In the genomic region with DNA sequence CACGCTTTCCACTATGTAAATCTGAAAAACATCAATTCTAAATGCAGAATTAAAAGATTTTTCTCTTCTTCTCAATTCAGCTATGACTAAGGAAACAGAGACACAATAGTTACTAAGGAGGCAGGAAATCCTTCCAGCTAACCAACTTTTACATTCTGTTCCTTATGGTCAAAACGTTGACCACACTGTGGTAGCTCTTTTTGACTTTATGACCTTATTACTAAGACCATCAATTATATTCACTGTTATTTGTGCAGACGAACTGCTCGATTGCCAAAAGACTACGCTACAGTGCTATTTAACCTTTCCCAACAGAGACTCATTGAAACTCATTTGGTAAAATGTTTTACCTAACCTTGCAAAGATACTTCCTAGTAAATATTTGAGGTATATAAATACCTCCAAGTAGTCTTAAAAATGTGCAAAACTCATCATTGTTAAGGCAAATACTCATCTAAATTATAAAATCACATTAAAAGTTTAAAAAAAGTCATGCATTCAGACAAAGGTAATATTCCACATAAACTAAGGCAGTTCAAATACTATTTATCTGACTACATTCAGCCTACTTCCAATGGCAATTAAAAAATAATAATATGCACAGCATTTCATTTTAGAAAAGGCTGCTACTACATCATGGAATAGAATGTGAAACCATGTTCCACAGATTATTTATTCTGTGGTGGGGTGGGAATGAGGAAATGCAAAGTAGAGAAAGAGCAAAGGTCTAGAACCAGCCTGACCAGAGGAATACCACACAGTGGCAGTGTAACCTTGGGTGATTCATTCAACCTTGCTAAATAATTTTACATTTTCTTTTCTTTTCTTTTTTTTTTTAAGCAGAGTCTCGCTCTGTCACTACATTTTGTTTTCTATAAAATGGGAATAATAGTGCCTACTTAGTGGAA, we compare ENCODE assay signal across 1 cellular context.
A peak's percentile ranks its signal among the peaks of the same experiment; 100 is the strongest.
TF ChIP-seq lines count a peak whose summit lies in the region.

No MANE protein-coding gene starts in this region.

TF ChIP-seq in GM12878, 131 proteins besides CTCF, POLR2A, EP300 and RAD21 (continued from another document):
- TF ChIP-seq, protein P1, sequence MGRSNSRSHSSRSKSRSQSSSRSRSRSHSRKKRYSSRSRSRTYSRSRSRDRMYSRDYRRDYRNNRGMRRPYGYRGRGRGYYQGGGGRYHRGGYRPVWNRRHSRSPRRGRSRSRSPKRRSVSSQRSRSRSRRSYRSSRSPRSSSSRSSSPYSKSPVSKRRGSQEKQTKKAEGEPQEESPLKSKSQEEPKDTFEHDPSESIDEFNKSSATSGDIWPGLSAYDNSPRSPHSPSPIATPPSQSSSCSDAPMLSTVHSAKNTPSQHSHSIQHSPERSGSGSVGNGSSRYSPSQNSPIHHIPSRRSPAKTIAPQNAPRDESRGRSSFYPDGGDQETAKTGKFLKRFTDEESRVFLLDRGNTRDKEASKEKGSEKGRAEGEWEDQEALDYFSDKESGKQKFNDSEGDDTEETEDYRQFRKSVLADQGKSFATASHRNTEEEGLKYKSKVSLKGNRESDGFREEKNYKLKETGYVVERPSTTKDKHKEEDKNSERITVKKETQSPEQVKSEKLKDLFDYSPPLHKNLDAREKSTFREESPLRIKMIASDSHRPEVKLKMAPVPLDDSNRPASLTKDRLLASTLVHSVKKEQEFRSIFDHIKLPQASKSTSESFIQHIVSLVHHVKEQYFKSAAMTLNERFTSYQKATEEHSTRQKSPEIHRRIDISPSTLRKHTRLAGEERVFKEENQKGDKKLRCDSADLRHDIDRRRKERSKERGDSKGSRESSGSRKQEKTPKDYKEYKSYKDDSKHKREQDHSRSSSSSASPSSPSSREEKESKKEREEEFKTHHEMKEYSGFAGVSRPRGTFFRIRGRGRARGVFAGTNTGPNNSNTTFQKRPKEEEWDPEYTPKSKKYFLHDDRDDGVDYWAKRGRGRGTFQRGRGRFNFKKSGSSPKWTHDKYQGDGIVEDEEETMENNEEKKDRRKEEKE (IDR thresholded peaks at IDR 0.05) = no peak
- TF ChIP-seq, protein P2, sequence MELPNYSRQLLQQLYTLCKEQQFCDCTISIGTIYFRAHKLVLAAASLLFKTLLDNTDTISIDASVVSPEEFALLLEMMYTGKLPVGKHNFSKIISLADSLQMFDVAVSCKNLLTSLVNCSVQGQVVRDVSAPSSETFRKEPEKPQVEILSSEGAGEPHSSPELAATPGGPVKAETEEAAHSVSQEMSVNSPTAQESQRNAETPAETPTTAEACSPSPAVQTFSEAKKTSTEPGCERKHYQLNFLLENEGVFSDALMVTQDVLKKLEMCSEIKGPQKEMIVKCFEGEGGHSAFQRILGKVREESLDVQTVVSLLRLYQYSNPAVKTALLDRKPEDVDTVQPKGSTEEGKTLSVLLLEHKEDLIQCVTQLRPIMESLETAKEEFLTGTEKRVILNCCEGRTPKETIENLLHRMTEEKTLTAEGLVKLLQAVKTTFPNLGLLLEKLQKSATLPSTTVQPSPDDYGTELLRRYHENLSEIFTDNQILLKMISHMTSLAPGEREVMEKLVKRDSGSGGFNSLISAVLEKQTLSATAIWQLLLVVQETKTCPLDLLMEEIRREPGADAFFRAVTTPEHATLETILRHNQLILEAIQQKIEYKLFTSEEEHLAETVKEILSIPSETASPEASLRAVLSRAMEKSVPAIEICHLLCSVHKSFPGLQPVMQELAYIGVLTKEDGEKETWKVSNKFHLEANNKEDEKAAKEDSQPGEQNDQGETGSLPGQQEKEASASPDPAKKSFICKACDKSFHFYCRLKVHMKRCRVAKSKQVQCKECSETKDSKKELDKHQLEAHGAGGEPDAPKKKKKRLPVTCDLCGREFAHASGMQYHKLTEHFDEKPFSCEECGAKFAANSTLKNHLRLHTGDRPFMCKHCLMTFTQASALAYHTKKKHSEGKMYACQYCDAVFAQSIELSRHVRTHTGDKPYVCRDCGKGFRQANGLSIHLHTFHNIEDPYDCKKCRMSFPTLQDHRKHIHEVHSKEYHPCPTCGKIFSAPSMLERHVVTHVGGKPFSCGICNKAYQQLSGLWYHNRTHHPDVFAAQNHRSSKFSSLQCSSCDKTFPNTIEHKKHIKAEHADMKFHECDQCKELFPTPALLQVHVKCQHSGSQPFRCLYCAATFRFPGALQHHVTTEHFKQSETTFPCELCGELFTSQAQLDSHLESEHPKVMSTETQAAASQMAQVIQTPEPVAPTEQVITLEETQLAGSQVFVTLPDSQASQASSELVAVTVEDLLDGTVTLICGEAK (IDR thresholded peaks at IDR 0.05; ENCODE audit: borderline replicate concordance) = no peak
- TF ChIP-seq ETV6 (conservative IDR thresholded peaks at IDR 0.05 in 1 of 2, IDR thresholded peaks at IDR 0.05 in 1 of 2; ENCODE audit: borderline replicate concordance in 1 of 2, low read depth in 1 of 2) (0 out of 4 replicates have a peak, but pooled peaks of 1 of the 2 experiments have one; percentile 24), ATF7 (IDR thresholded peaks at IDR 0.05; ENCODE audit: low read depth) (no peak), PML (IDR thresholded peaks at IDR 0.05; ENCODE audit: low read length) (no peak), MTA2 (IDR thresholded peaks at IDR 0.05; ENCODE audit: low read depth) (peak; percentile 30; the same call in 1 of the 2 replicates), IKZF1 (conservative IDR thresholded peaks at IDR 0.05) (peak; percentile 52), RBBP5 (conservative IDR thresholded peaks at IDR 0.05) (no peak), NFIC (IDR thresholded peaks at IDR 0.05; ENCODE audit: low read depth, low read length) (peak; percentile 54; the same call in 1 of the 2 replicates)
- TF ChIP-seq, protein P3, sequence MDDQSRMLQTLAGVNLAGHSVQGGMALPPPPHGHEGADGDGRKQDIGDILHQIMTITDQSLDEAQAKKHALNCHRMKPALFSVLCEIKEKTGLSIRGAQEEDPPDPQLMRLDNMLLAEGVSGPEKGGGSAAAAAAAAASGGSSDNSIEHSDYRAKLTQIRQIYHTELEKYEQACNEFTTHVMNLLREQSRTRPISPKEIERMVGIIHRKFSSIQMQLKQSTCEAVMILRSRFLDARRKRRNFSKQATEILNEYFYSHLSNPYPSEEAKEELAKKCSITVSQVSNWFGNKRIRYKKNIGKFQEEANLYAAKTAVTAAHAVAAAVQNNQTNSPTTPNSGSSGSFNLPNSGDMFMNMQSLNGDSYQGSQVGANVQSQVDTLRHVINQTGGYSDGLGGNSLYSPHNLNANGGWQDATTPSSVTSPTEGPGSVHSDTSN (IDR thresholded peaks at IDR 0.05; ENCODE audit: insufficient replicate concordance, low read depth, low read length) = no peak
- TF ChIP-seq, protein P4, sequence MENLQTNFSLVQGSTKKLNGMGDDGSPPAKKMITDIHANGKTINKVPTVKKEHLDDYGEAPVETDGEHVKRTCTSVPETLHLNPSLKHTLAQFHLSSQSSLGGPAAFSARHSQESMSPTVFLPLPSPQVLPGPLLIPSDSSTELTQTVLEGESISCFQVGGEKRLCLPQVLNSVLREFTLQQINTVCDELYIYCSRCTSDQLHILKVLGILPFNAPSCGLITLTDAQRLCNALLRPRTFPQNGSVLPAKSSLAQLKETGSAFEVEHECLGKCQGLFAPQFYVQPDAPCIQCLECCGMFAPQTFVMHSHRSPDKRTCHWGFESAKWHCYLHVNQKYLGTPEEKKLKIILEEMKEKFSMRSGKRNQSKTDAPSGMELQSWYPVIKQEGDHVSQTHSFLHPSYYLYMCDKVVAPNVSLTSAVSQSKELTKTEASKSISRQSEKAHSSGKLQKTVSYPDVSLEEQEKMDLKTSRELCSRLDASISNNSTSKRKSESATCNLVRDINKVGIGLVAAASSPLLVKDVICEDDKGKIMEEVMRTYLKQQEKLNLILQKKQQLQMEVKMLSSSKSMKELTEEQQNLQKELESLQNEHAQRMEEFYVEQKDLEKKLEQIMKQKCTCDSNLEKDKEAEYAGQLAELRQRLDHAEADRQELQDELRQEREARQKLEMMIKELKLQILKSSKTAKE (IDR thresholded peaks at IDR 0.05; ENCODE audit: low read depth, poor library complexity, severe bottlenecking) = peak; percentile 7
